Comparison of ENCODE assay signal across 14 cellular contexts in the genomic region with DNA sequence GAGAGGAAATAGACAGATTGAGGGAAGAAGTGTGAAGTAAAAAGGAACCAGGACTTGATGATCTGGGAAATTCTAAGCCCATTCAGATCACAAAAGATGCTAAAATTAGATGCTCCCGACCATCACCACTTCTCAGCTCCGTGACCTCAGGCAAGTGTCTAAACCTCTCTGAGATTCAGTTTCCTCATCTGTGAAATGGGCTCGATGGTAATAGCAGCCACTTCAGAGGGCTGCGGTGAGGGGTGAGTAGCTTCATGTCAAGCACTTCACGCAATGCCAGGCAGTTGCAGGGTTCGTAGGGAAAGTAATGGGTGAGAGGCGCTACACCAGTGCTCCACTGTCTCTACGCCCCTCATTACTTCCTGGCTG. TPM values are rescaled to one million over a fixed set of nuclear protein-coding genes. Genes with fewer than 3 reads are reported as not detected.
DNase-seq lines count a peak whose midpoint lies in the region; TF ChIP-seq lines count a peak whose summit lies in the region.
"Had no signal": no experiment of that assay in that cellular context is flagged by ENCODE, and none has a peak within 500 bp of the region (broad histone marks: within the 10 kb centered on the region; RNA-seq: fewer than 3 reads in every experiment).

No MANE protein-coding gene starts in this region.

- H3K4me2 ChIP-seq in neuronal stem cell (ENCODE audit: insufficient read depth, low read length, poor library complexity, severe bottlenecking), result no peak overlapping the region

- peaks cover 39% of the 10 kb centered on the region for H3K27me3 Mint-ChIP-seq in T-helper 1 cell treated with Interleukin-12 subunit alpha and Interleukin-12 subunit beta and Interleukin-4 antibody, amounts not matched to agents 30 μg/mL and 1 μg/mL, for 36 hours (ENCODE audit: low read depth)
- H3K27me3 Mint-ChIP-seq in brain, result peaks cover 55% of the 10 kb centered on the region

- no peaks in the 10 kb centered on the region for H3K9me3 ChIP-seq in sigmoid colon
- H3K9me3 ChIP-seq in neuronal stem cell (replicated peaks in 1 of 2; ENCODE audit: control insufficient read depth in 2 of 2, insufficient read depth in 1 of 2, low read depth in 1 of 2, low read length in 2 of 2), result peaks cover 0 to 5% of the 10 kb centered on the region in 2 donors
- H3K9me3 ChIP-seq: neutrophil had no signal

- 68 to 80% methylated on average over 8 of the region's 8 CpGs for WGBS in sigmoid colon, 2 donors
- no CpG with 5 or more reads among the region's 8 CpGs for WGBS in neuronal stem cell (ENCODE audit: extremely low coverage in 2 of 2, insufficient read length in 2 of 2, insufficient replicate concordance in 1 of 2), 2 donors

- DNase-seq in T-helper 1 cell, result no peak
- DNase-seq in RWPE1 (ENCODE audit: low spot score), result no peak
- no peak for DNase-seq in sigmoid colon
- no peak for DNase-seq in NCI-H2029 (lab: John Stamatoyannopoulos, UW)
- no peak for DNase-seq in middle frontal gyrus (ENCODE audit: extremely low spot score, low spot score)
- no peak for DNase-seq in neuronal stem cell (ENCODE audit: low spot score)
- DNase-seq: DMS79 treated with DMSO at 0.1 percent for 48 hours, islet precursor cell, MM.1S, NCI-H446 had no signal

- H3K36me3 Mint-ChIP-seq in T-helper 1 cell treated with Interleukin-12 subunit alpha and Interleukin-12 subunit beta and Interleukin-4 antibody, amounts not matched to agents 30 μg/mL and 1 μg/mL, for 36 hours (ENCODE audit: low read depth), result no peaks in the 10 kb centered on the region
- H3K36me3 Mint-ChIP-seq in brain, result no peaks in the 10 kb centered on the region
- H3K36me3 Mint-ChIP-seq: stimulated activated memory B cell treated with anti-CD40 and anti-IgM and Interleukin-4, amounts not matched to agents 10 μg/mL and 1 μg/mL and 100 μg/mL, for 72 hours had no signal

- intact Hi-C loops in sigmoid colon (cut with DNase I), result no loop called here

- H3K4ac ChIP-seq in neuronal stem cell (ENCODE audit: low read length), result no peak overlapping the region

- no peak overlapping the region for H3K4me3 ChIP-seq in sigmoid colon
- H3K4me3 ChIP-seq in neuronal stem cell (ENCODE audit: low read length in 2 of 2), result no peak overlapping the region

- no peak overlapping the region for H3K14ac ChIP-seq in neuronal stem cell (ENCODE audit: low read length)

- H2AK5ac ChIP-seq in neuronal stem cell (ENCODE audit: low read depth, low read length), result no peak overlapping the region

- H3K27ac Mint-ChIP-seq in T-helper 1 cell treated with Interleukin-12 subunit alpha and Interleukin-12 subunit beta and Interleukin-4 antibody, amounts not matched to agents 30 μg/mL and 1 μg/mL, for 36 hours, result peak overlapping the region; percentile 65
- H3K27ac Mint-ChIP-seq in brain, result peak overlapping the region in 4 of 5 experiments; percentile 24 to 94 (median 84)

- H3K27me3 ChIP-seq in sigmoid colon, result no peaks in the 10 kb centered on the region
- H3K27me3 ChIP-seq in neuronal stem cell (ENCODE audit: control insufficient read depth in 3 of 3, insufficient read depth in 3 of 3, low read depth in 1 of 3, low read length in 3 of 3), result peaks cover 35 to 64% (median 51%) of the 10 kb centered on the region in 3 experiments

- CTCF ChIA-PET in RWPE1 (lab: Yijun Ruan, JAX), result no interaction called here

- H3K4me1 ChIP-seq in sigmoid colon (peaks cover 0 to 35% (median 29%) of the 10 kb centered on the region in 4 donors), neuronal stem cell (ENCODE audit: control insufficient read depth in 2 of 2, insufficient read depth in 1 of 2, low read depth in 1 of 2, low read length in 2 of 2) (peaks cover 7 to 14% of the 10 kb centered on the region in 2 donors)

- H3K23ac ChIP-seq in neuronal stem cell (ENCODE audit: low read depth, low read length, poor library complexity), result no peak overlapping the region

- H3K27ac ChIP-seq in RWPE1 (peak overlapping the region; percentile 93; the same call in 1 of the 2 replicates), sigmoid colon (peak overlapping the region; percentile 90 to 100 (median 100)), neuronal stem cell (replicated peaks; ENCODE audit: low read length) (no peak overlapping the region)
- H3K27ac ChIP-seq: neutrophil had no signal

- H2BK5ac ChIP-seq in neuronal stem cell (ENCODE audit: low read length), result no peak overlapping the region

- H2BK120ac ChIP-seq in neuronal stem cell (ENCODE audit: low read depth, low read length), result no peak overlapping the region

- TF ChIP-seq CTCF in RWPE1 (conservative IDR thresholded peaks at IDR 0.05; ENCODE audit: low read depth) (no peak), brain (conservative IDR thresholded peaks at IDR 0.05) (no peak), sigmoid colon (IDR thresholded peaks at IDR 0.05) (no peak)

- H4K91ac ChIP-seq in neuronal stem cell (ENCODE audit: low read depth, low read length, poor library complexity), result no peak overlapping the region

- POLR2A ChIA-PET in RWPE1 (lab: Yijun Ruan, JAX; ENCODE audit: low non-redundant PET), result no interaction called here

- H2AFZ ChIP-seq in neuronal stem cell (ENCODE audit: low read length), result no peak overlapping the region

- no peak for TF ChIP-seq EP300 in sigmoid colon (IDR thresholded peaks at IDR 0.05)

- H3K79me1 ChIP-seq in neuronal stem cell (ENCODE audit: low read depth, low read length), result no peaks in the 10 kb centered on the region

- H3K18ac ChIP-seq in neuronal stem cell (ENCODE audit: low read length), result no peak overlapping the region

- H2BK15ac ChIP-seq in neuronal stem cell (ENCODE audit: low read length), result no peak overlapping the region

- no peak for TF ChIP-seq POLR2A in sigmoid colon (IDR thresholded peaks at IDR 0.05)

- no peak overlapping the region for H4K8ac ChIP-seq in neuronal stem cell (ENCODE audit: low read depth, low read length)

- no peaks in the 10 kb centered on the region for H3K9me3 Mint-ChIP-seq in T-helper 1 cell treated with Interleukin-12 subunit alpha and Interleukin-12 subunit beta and Interleukin-4 antibody, amounts not matched to agents 30 μg/mL and 1 μg/mL, for 36 hours
- H3K9me3 Mint-ChIP-seq in brain, result peaks cover 3 to 17% (median 12%) of the 10 kb centered on the region in 5 experiments
- H3K9me3 Mint-ChIP-seq: stimulated activated memory B cell treated with anti-CD40 and anti-IgM and Interleukin-4, amounts not matched to agents 10 μg/mL and 1 μg/mL and 100 μg/mL, for 72 hours had no signal

- peak overlapping the region; percentile 63 for H3K4me3 Mint-ChIP-seq in T-helper 1 cell treated with Interleukin-12 subunit alpha and Interleukin-12 subunit beta and Interleukin-4 antibody, amounts not matched to agents 30 μg/mL and 1 μg/mL, for 36 hours
- H3K4me3 Mint-ChIP-seq in brain, result peak overlapping the region; percentile 63 to 88 (median 68)

- no peak overlapping the region for H2BK12ac ChIP-seq in neuronal stem cell (ENCODE audit: low read length)

- no peaks in the 10 kb centered on the region for H3K36me3 ChIP-seq in sigmoid colon
- H3K36me3 ChIP-seq in neuronal stem cell (replicated peaks in 1 of 2; ENCODE audit: control insufficient read depth in 2 of 2, insufficient read depth in 2 of 2, low read length in 2 of 2), result no peaks in the 10 kb centered on the region
- H3K36me3 ChIP-seq: neutrophil had no signal

- peaks cover 21% of the 10 kb centered on the region for H3K4me1 Mint-ChIP-seq in T-helper 1 cell treated with Interleukin-12 subunit alpha and Interleukin-12 subunit beta and Interleukin-4 antibody, amounts not matched to agents 30 μg/mL and 1 μg/mL, for 36 hours (ENCODE audit: low read depth)
- H3K4me1 Mint-ChIP-seq in brain, result peaks cover 19% of the 10 kb centered on the region

- no peak overlapping the region for H3K9ac ChIP-seq in neuronal stem cell (ENCODE audit: low read depth, low read length, poor library complexity)

RNA-seq across cellular contexts. Expression of gene NFIC, which starts 9.0 kb away (rescaled TPM):
- polyA plus RNA-seq in brain (ENCODE audit: insufficient read depth, low read depth, low replicate concordance) (79.3 TPM), sigmoid colon (10 to 100 TPM in 2 of 3 donors, 1 to 10 TPM in 1; 9.0 to 45.7 (median 10.2) TPM)
- total RNA-seq in sigmoid colon, result 100 to 1,000 TPM in 1 of 4 donors, 10 to 100 TPM in 3; 63.2 to 114 (median 74.2) TPM
- polyA plus RNA-seq in neuronal stem cell (2013, experiment 1 of 2), result 4.0 TPM
- 4.5 TPM for polyA plus RNA-seq in neuronal stem cell (2013, experiment 2 of 2)
